In genomic region chr18:58541137-58541788, GRCh38 we compare ENCODE assay signal across 8 cellular contexts.
DNase-seq lines count a peak whose midpoint lies in the region; ATAC-seq and TF ChIP-seq lines count a peak whose summit lies in the region.

No MANE protein-coding gene starts in this region.

- no peaks in the 10 kb centered on the region for H3K36me3 ChIP-seq in SJCRH30

- ATAC-seq in GM21825 (IDR thresholded peaks at IDR 0.05; ENCODE audit: unreplicated experiment) (no peak), GM19023 (IDR thresholded peaks at IDR 0.05; ENCODE audit: unreplicated experiment) (no peak)

- H3K9me3 ChIP-seq in SJCRH30 (replicated peaks): no peaks in the 10 kb centered on the region

- DNase-seq in stimulated activated CD4-positive, alpha-beta T cell treated with anti-CD3 and anti-CD28 coated beads, Interleukin-1b, Interleukin-23, amount 100 ng/mL, for 48 hours: peak; percentile 51
- no peak for DNase-seq in stimulated activated CD4-positive, alpha-beta T cell treated with anti-CD3 and anti-CD28 coated beads, Interleukin-12 subunit alpha, Interleukin-12 subunit beta, amount 100 ng/mL, for 4 hours
- DNase-seq in SJCRH30 (peak; percentile 5 to 16), erythroblast (lab: John Stamatoyannopoulos, UW) (peak; percentile 44 to 49), SK-N-DZ (ENCODE audit: low spot score) (no peak), NCI-H2081 treated with DMSO at 0.1 percent for 48 hours (lab: John Stamatoyannopoulos, UW) (no peak)

- no peaks in the 10 kb centered on the region for H3K27me3 ChIP-seq in SJCRH30

- TF ChIP-seq POLR2A in erythroblast (IDR thresholded peaks at IDR 0.05; ENCODE audit: low read length): no peak

- peak overlapping the region; percentile 26 for H3K27ac ChIP-seq in SJCRH30

- peaks cover 3% of the 10 kb centered on the region for H3K4me1 ChIP-seq in SJCRH30

- H3K4me3 ChIP-seq in SJCRH30: no peak overlapping the region

Comparison
In these comparisons a context has a peak if more than half of its experiments do, and no peak if none do; other contexts are left out.
1. DNase-seq: peak in stimulated activated CD4-positive, alpha-beta T cell treated with anti-CD3 and anti-CD28 coated beads, Interleukin-1b, Interleukin-23, amount 100 ng/mL, for 48 hours (single experiment), SJCRH30 (2 of 2) and erythroblast (2 of 2); none in stimulated activated CD4-positive, alpha-beta T cell treated with anti-CD3 and anti-CD28 coated beads, Interleukin-12 subunit alpha, Interleukin-12 subunit beta, amount 100 ng/mL, for 4 hours (single experiment), SK-N-DZ (single experiment) and NCI-H2081 treated with DMSO at 0.1 percent for 48 hours (single experiment).